8 cellular contexts compared by ENCODE assay signal in the genomic region with DNA sequence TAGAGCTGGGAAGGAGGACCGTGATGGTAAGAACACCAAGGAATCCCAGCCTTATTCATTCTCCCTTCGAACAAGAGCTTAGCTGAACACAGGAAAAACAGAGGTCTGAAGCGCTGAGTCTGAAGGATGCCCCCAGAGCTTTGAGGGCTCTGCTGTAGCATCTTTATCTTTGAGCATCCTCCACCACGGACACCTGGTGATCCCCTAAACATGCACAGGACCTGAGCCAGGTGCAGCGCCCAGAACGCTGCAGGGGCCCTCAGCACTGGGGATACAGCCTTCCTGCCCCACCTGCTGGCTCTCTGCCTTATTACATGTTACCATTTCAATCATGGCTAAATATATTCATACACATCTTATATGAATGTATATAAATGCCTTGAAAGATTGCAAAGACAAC. TPM values are rescaled to one million over a fixed set of nuclear protein-coding genes. Genes with fewer than 3 reads are reported as not detected.
DNase-seq lines count a peak whose midpoint lies in the region; FAIRE-seq and TF ChIP-seq lines count a peak whose summit lies in the region.

No MANE protein-coding gene starts in this region.

- H3K27ac ChIP-seq in SU-DHL-6 (ENCODE audit: low read depth, low read length) (no peak overlapping the region), astrocyte (ENCODE audit: low read depth, low read length) (no peak overlapping the region), liver (ENCODE audit: low read depth in 1 of 2, low read length in 2 of 2) (no peak overlapping the region)

- H2AFZ ChIP-seq in Loucy (ENCODE audit: low read length) (no peak overlapping the region), SU-DHL-6 (ENCODE audit: low read depth, low read length, severe bottlenecking) (no peak overlapping the region), astrocyte (ENCODE audit: low read depth, low read length) (no peak overlapping the region)

- H3K79me2 ChIP-seq in Loucy (ENCODE audit: insufficient read depth, low read length): no peaks in the 10 kb centered on the region
- no peaks in the 10 kb centered on the region for H3K79me2 ChIP-seq in SU-DHL-6 (ENCODE audit: insufficient read depth, low read length)
- no peaks in the 10 kb centered on the region for H3K79me2 ChIP-seq in astrocyte (ENCODE audit: insufficient read depth, low read length)

- H3K27ac Mint-ChIP-seq in astrocyte (ENCODE audit: unreplicated experiment): no peak overlapping the region

- H3K4me1 ChIP-seq in Loucy (ENCODE audit: insufficient read depth, low read length, poor library complexity, severe bottlenecking) (peaks cover 4% of the 10 kb centered on the region), astrocyte (ENCODE audit: insufficient read depth, low read length) (no peaks in the 10 kb centered on the region), liver (ENCODE audit: control insufficient read depth in 4 of 4, insufficient read depth in 4 of 4, low read length in 3 of 4) (no peaks in the 10 kb centered on the region)

- H3K9me2 ChIP-seq in Loucy (replicated peaks; ENCODE audit: low read depth, low read length) (no peaks in the 10 kb centered on the region), SU-DHL-6 (replicated peaks; ENCODE audit: insufficient read depth, low read length) (no peaks in the 10 kb centered on the region)

- no peaks in the 10 kb centered on the region for H3F3A ChIP-seq in Loucy (ENCODE audit: low read depth)
- H3F3A ChIP-seq in SU-DHL-6 (ENCODE audit: insufficient read depth): no peaks in the 10 kb centered on the region; the same call in 1 of the 2 replicates

- FAIRE-seq in astrocyte (lab: Jason Lieb, UNC): no peak
- FAIRE-seq in urothelium cell line (lab: Jason Lieb, UNC): no peak

- WGBS in liver: 46% methylated on average over 6 of the region's 6 CpGs

- no peak overlapping the region for H3K9ac ChIP-seq in Loucy (ENCODE audit: low read depth, low read length, poor library complexity, severe bottlenecking)
- H3K9ac ChIP-seq in SU-DHL-6 (ENCODE audit: low read length): no peak overlapping the region
- no peak overlapping the region for H3K9ac ChIP-seq in astrocyte (ENCODE audit: low read length)
- no peak overlapping the region for H3K9ac ChIP-seq in liver (ENCODE audit: low read depth in 1 of 2, low read length in 2 of 2)

- no peaks in the 10 kb centered on the region for H3K9me3 Mint-ChIP-seq in astrocyte (ENCODE audit: unreplicated experiment)

- H3K4me1 Mint-ChIP-seq in astrocyte (ENCODE audit: low read depth, unreplicated experiment): peaks cover 3% of the 10 kb centered on the region

- H3K4me2 ChIP-seq in Loucy (ENCODE audit: low read depth, low read length, poor library complexity, severe bottlenecking) (no peak overlapping the region), SU-DHL-6 (ENCODE audit: low read depth, low read length, poor library complexity, severe bottlenecking) (no peak overlapping the region), astrocyte (ENCODE audit: low read length) (no peak overlapping the region)

- H3K27me3 Mint-ChIP-seq in astrocyte (ENCODE audit: low read depth, unreplicated experiment): peaks cover 7% of the 10 kb centered on the region

- H3K4me3 ChIP-seq in GM12864 (ENCODE audit: low read depth, low read length): no peak overlapping the region
- no peak overlapping the region for H3K4me3 ChIP-seq in Loucy (ENCODE audit: low read length, poor library complexity, severe bottlenecking)
- H3K4me3 ChIP-seq in SU-DHL-6 (ENCODE audit: insufficient read depth, low read length, poor library complexity, severe bottlenecking): no peak overlapping the region
- H3K4me3 ChIP-seq in astrocyte (ENCODE audit: insufficient read depth, low read depth, low read length): no peak overlapping the region
- no peak overlapping the region for H3K4me3 ChIP-seq in liver (ENCODE audit: low read depth in 1 of 3, low read length in 3 of 3)

- TF ChIP-seq CTCF in GM12864 (IDR thresholded peaks at IDR 0.05; ENCODE audit: low read depth, low read length, missing control alignments) (peak; percentile 67), Loucy (conservative IDR thresholded peaks at IDR 0.05; ENCODE audit: low read length) (peak; percentile 77), SU-DHL-6 (IDR thresholded peaks at IDR 0.05; ENCODE audit: insufficient read depth, low read length, poor library complexity, severe bottlenecking) (peak; percentile 64), astrocyte (IDR thresholded peaks at IDR 0.05; ENCODE audit: insufficient read depth, low read depth, low read length) (peak; percentile 53), liver (IDR thresholded peaks at IDR 0.05; ENCODE audit: low read depth, low read length, missing input control) (peak; percentile 23)

- DNase-seq in GM12864 (ENCODE audit: low read depth) (no peak), astrocyte (ENCODE audit: low read depth) (no peak), urothelium cell line (ENCODE audit: low spot score) (peak; percentile 54), COLO829 (ENCODE audit: low spot score) (no peak), AG08396 (ENCODE audit: low spot score) (no peak)

- no peaks in the 10 kb centered on the region for H4K20me1 ChIP-seq in Loucy (ENCODE audit: insufficient read depth, low read length, poor library complexity, severe bottlenecking)
- H4K20me1 ChIP-seq in SU-DHL-6 (ENCODE audit: low read depth, low read length): no peaks in the 10 kb centered on the region
- no peaks in the 10 kb centered on the region for H4K20me1 ChIP-seq in astrocyte (ENCODE audit: insufficient read depth, low read length)

- peak; percentile 46 to 65 for TF ChIP-seq RAD21 in liver (IDR thresholded peaks at IDR 0.05)

- no peaks in the 10 kb centered on the region for H3K36me3 ChIP-seq in Loucy (ENCODE audit: insufficient read depth, low read length)
- no peaks in the 10 kb centered on the region for H3K36me3 ChIP-seq in SU-DHL-6 (ENCODE audit: low read length)
- no peaks in the 10 kb centered on the region for H3K36me3 ChIP-seq in astrocyte (ENCODE audit: insufficient read depth, low read length)
- H3K36me3 ChIP-seq in liver (ENCODE audit: control insufficient read depth in 4 of 4, insufficient read depth in 3 of 4, low read depth in 1 of 4, low read length in 3 of 4): no peaks in the 10 kb centered on the region

- H3K36me3 Mint-ChIP-seq in astrocyte (ENCODE audit: low read depth, unreplicated experiment): no peaks in the 10 kb centered on the region

- no peak overlapping the region for H3K4me3 Mint-ChIP-seq in astrocyte (ENCODE audit: unreplicated experiment)

- no peaks in the 10 kb centered on the region for H3K27me3 ChIP-seq in Loucy (ENCODE audit: insufficient read depth, low read length, poor library complexity, severe bottlenecking)
- no peaks in the 10 kb centered on the region for H3K27me3 ChIP-seq in SU-DHL-6 (ENCODE audit: low read length)
- H3K27me3 ChIP-seq in astrocyte (ENCODE audit: insufficient read depth, low read length): peaks cover 12% of the 10 kb centered on the region
- H3K27me3 ChIP-seq in liver (ENCODE audit: control insufficient read depth in 4 of 4, insufficient read depth in 4 of 4, low read length in 3 of 4): peaks cover 0 to 4% (median 0%) of the 10 kb centered on the region in 4 donors

- H3K9me3 ChIP-seq in Loucy (ENCODE audit: insufficient read depth, low read depth, low read length): no peaks in the 10 kb centered on the region
- H3K9me3 ChIP-seq in SU-DHL-6 (ENCODE audit: insufficient read depth, low read length): no peaks in the 10 kb centered on the region
- no peaks in the 10 kb centered on the region for H3K9me3 ChIP-seq in astrocyte (ENCODE audit: insufficient read depth, low read depth, low read length)
- no peaks in the 10 kb centered on the region for H3K9me3 ChIP-seq in liver (ENCODE audit: control insufficient read depth in 4 of 4, low read length in 3 of 4)

TF ChIP-seq in liver, 16 proteins besides CTCF, POLR2A, EP300 and RAD21:
- TF ChIP-seq HNF4A (conservative IDR thresholded peaks at IDR 0.05) (no peak), YY1 (IDR thresholded peaks at IDR 0.05) (no peak), SP1 (IDR thresholded peaks at IDR 0.05) (no peak), JUND (IDR thresholded peaks at IDR 0.05) (no peak)
- TF ChIP-seq, protein P1, sequence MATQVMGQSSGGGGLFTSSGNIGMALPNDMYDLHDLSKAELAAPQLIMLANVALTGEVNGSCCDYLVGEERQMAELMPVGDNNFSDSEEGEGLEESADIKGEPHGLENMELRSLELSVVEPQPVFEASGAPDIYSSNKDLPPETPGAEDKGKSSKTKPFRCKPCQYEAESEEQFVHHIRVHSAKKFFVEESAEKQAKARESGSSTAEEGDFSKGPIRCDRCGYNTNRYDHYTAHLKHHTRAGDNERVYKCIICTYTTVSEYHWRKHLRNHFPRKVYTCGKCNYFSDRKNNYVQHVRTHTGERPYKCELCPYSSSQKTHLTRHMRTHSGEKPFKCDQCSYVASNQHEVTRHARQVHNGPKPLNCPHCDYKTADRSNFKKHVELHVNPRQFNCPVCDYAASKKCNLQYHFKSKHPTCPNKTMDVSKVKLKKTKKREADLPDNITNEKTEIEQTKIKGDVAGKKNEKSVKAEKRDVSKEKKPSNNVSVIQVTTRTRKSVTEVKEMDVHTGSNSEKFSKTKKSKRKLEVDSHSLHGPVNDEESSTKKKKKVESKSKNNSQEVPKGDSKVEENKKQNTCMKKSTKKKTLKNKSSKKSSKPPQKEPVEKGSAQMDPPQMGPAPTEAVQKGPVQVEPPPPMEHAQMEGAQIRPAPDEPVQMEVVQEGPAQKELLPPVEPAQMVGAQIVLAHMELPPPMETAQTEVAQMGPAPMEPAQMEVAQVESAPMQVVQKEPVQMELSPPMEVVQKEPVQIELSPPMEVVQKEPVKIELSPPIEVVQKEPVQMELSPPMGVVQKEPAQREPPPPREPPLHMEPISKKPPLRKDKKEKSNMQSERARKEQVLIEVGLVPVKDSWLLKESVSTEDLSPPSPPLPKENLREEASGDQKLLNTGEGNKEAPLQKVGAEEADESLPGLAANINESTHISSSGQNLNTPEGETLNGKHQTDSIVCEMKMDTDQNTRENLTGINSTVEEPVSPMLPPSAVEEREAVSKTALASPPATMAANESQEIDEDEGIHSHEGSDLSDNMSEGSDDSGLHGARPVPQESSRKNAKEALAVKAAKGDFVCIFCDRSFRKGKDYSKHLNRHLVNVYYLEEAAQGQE (IDR thresholded peaks at IDR 0.05): no peak

RNA-seq across cellular contexts. Expression of gene GPATCH4, which starts 7.7 kb away (rescaled TPM):
- total RNA-seq in astrocyte: 20.6 and 22.8 TPM in 2 replicates
- 10 to 100 TPM in 1 of 2 donors, 1 to 10 TPM in 1; 7.6 to 18.7 TPM for total RNA-seq in liver
- polyA plus RNA-seq in liver: 10 to 100 TPM; 13.8 to 23.6 TPM

RNA-seq across cellular contexts. Expression of gene HAPLN2, which starts 10.2 kb away (rescaled TPM):
- not detected in 2 replicates for total RNA-seq in astrocyte
- under 1 TPM in 1 of 2 donors, not detected in 1; 0.08 TPM for total RNA-seq in liver
- under 1 TPM in 1 of 2 donors, not detected in 1; 0.03 TPM for polyA plus RNA-seq in liver

RNA-seq across cellular contexts. Expression of gene NAXE, which starts 17.4 kb away (rescaled TPM):
- total RNA-seq in astrocyte: 48.5 and 51.1 TPM in 2 replicates
- total RNA-seq in liver: 10 to 100 TPM; 20.6 to 35.0 TPM
- 10 to 100 TPM; 58.9 to 73.8 TPM for polyA plus RNA-seq in liver

RNA-seq across cellular contexts. Expression of gene TTC24, which starts 29.5 kb away (rescaled TPM):
- not detected in 2 replicates for total RNA-seq in astrocyte
- total RNA-seq in liver: under 1 TPM; 0.08 to 0.14 TPM
- polyA plus RNA-seq in liver: under 1 TPM in 1 of 2 donors, not detected in 1; 0.10 TPM

RNA-seq across cellular contexts. Expression of gene BCAN, which starts 32.9 kb away (rescaled TPM):
- total RNA-seq in astrocyte (0.29 and 0.41 TPM in 2 replicates), liver (not detected)
- under 1 TPM in 1 of 2 donors, not detected in 1; 0.02 TPM for polyA plus RNA-seq in liver

Comparison
In these comparisons a context has a peak if more than half of its experiments do, and no peak if none do; other contexts are left out.
1. CTCF ChIP-seq: peak in every context shown above with its lines; median percentile 77 in Loucy; 67 in GM12864; 64 in SU-DHL-6; 53 in astrocyte; 23 in liver.